In genomic region chr3:127773752-127774395, GRCh38 we compare ENCODE assay signal across 25 cellular contexts. TPM values are rescaled to one million over a fixed set of nuclear protein-coding genes. Genes with fewer than 3 reads are reported as not detected.
A peak's percentile ranks its signal among the peaks of the same experiment; 100 is the strongest.
DNase-seq lines count a peak whose midpoint lies in the region; ATAC-seq and TF ChIP-seq lines count a peak whose summit lies in the region.
"Had no signal": no experiment of that assay in that cellular context is flagged by ENCODE, and none has a peak within 500 bp of the region (broad histone marks: within the 10 kb centered on the region; RNA-seq: fewer than 3 reads in every experiment).

No MANE protein-coding gene starts in this region.

- H3K4me3 Mint-ChIP-seq in activated naive CD4-positive, alpha-beta T cell treated with anti-CD3 and anti-CD28 coated beads, Interleukin-2, amount 10 ng/mL, durations not matched to agents 7 days and 5 days, result no peak overlapping the region
- no peak overlapping the region for H3K4me3 Mint-ChIP-seq in brain
- H3K4me3 Mint-ChIP-seq: activated CD4-positive, alpha-beta T cell treated with anti-CD3 and anti-CD28 coated beads, Interleukin-2, amount 10 ng/mL, durations not matched to agents 7 days and 5 days; activated naive CD8-positive, alpha-beta T cell treated with anti-CD3 and anti-CD28 coated beads for 36 hours; activated T-helper 17 cell treated with anti-CD3 and anti-CD28 coated beads, Interleukin-2, amount 50 U/mL, for 72 hours; stimulated activated naive CD8-positive, alpha-beta T cell treated with anti-CD3 and anti-CD28 coated beads, Interleukin-15, Interleukin-2, amounts not matched to agents 100 ng/mL and 50 ng/mL, for 24 hours; type B pancreatic cell had no signal

- H3K4me1 ChIP-seq in neutrophil (ENCODE audit: control insufficient read depth in 1 of 2, insufficient read depth in 1 of 2, low read depth in 1 of 2, low read length in 1 of 2) (peaks cover 81 to 90% of the 10 kb centered on the region in 2 experiments), tibial artery (peaks cover 0 to 42% (median 21%) of the 10 kb centered on the region in 4 donors)

- H3K4me1 Mint-ChIP-seq in activated naive CD4-positive, alpha-beta T cell treated with anti-CD3 and anti-CD28 coated beads, Interleukin-2, amount 10 ng/mL, durations not matched to agents 7 days and 5 days, result no peaks in the 10 kb centered on the region
- peaks cover 31% of the 10 kb centered on the region for H3K4me1 Mint-ChIP-seq in brain
- H3K4me1 Mint-ChIP-seq: activated T-helper 17 cell treated with anti-CD3 and anti-CD28 coated beads, Interleukin-2, amount 50 U/mL, for 72 hours had no signal

- CTCF ChIA-PET in activated naive CD4-positive, alpha-beta T cell treated with anti-CD3 and anti-CD28 coated beads, Interleukin-2, amount 10 ng/mL, durations not matched to agents 7 days and 5 days (lab: Charles Lee), result no interaction called here

- peaks cover 5% of the 10 kb centered on the region for H3K9me3 Mint-ChIP-seq in activated naive CD4-positive, alpha-beta T cell treated with anti-CD3 and anti-CD28 coated beads, Interleukin-2, amount 10 ng/mL, durations not matched to agents 7 days and 5 days
- H3K9me3 Mint-ChIP-seq in brain, result peaks cover 9 to 23% (median 16%) of the 10 kb centered on the region in 5 experiments
- H3K9me3 Mint-ChIP-seq: activated T-helper 17 cell treated with anti-CD3 and anti-CD28 coated beads, Interleukin-2, amount 50 U/mL, for 72 hours had no signal

- no peak for ATAC-seq in HG03439 (IDR thresholded peaks at IDR 0.05; ENCODE audit: unreplicated experiment)
- ATAC-seq in GM21529 (IDR thresholded peaks at IDR 0.05; ENCODE audit: unreplicated experiment), result no peak
- ATAC-seq: activated T-helper 17 cell treated with anti-CD3 and anti-CD28 coated beads, Interleukin-2, amount 50 U/mL, for 72 hours; Right ventricle myocardium inferior had no signal

- H3K27me3 Mint-ChIP-seq in activated naive CD4-positive, alpha-beta T cell treated with anti-CD3 and anti-CD28 coated beads, Interleukin-2, amount 10 ng/mL, durations not matched to agents 7 days and 5 days, result peaks cover 17% of the 10 kb centered on the region
- no peaks in the 10 kb centered on the region for H3K27me3 Mint-ChIP-seq in brain
- H3K27me3 Mint-ChIP-seq: activated naive CD8-positive, alpha-beta T cell treated with anti-CD3 and anti-CD28 coated beads for 36 hours; stimulated activated naive CD8-positive, alpha-beta T cell treated with anti-CD3 and anti-CD28 coated beads, Interleukin-15, Interleukin-2, amounts not matched to agents 100 ng/mL and 50 ng/mL, for 24 hours had no signal

- H3K4me3 ChIP-seq in neutrophil (ENCODE audit: low read depth in 1 of 2, low read length in 1 of 2) (no peak overlapping the region), tibial artery (no peak overlapping the region)
- H3K4me3 ChIP-seq: ascending aorta, GM23248 had no signal

- H3K36me3 ChIP-seq in neutrophil (no peaks in the 10 kb centered on the region), tibial artery (no peaks in the 10 kb centered on the region)
- H3K36me3 ChIP-seq: ascending aorta had no signal

- no peak for DNase-seq in activated naive CD4-positive, alpha-beta T cell treated with anti-CD3 and anti-CD28 coated beads, Interleukin-2, amount 10 ng/mL, durations not matched to agents 7 days and 5 days
- DNase-seq in activated naive CD4-positive, alpha-beta T cell treated with Interleukin-2 at 50 U/mL for 16 hours, result no peak
- DNase-seq in tibial artery, result no peak
- no peak for DNase-seq in activated effector memory CD4-positive, alpha-beta T cell treated with Interleukin-2 at 50 U/mL for 16 hours
- DNase-seq: 8988T; activated CD4-positive, alpha-beta T cell treated with anti-CD3 and anti-CD28 coated beads, Interleukin-2, amount 10 ng/mL, durations not matched to agents 7 days and 5 days; activated naive CD8-positive, alpha-beta T cell treated with anti-CD3 and anti-CD28 coated beads for 36 hours; cerebellar nuclear complex; GM23248; kidney glomerular epithelial cell; NCI-H1694 treated with DMSO at 0.1 percent for 48 hours; NCI-H748 treated with DMSO at 0.1 percent for 48 hours; occipital lobe; stimulated activated CD4-positive, alpha-beta T cell treated with anti-CD3 and anti-CD28 coated beads, Interleukin-12 subunit alpha, Interleukin-12 subunit beta, amount 100 ng/mL, for 4 hours; stimulated activated CD4-positive, alpha-beta T cell treated with anti-CD3 and anti-CD28 coated beads, Interleukin-4, amount 100 ng/mL, for 4 hours; T-helper 9 cell had no signal

- intact Hi-C loops in tibial artery (cut with DNase I; ENCODE audit: low total_unique reads), result no loop called here

- H3K27ac Mint-ChIP-seq in activated naive CD4-positive, alpha-beta T cell treated with anti-CD3 and anti-CD28 coated beads, Interleukin-2, amount 10 ng/mL, durations not matched to agents 7 days and 5 days, result peak overlapping the region; percentile 62
- H3K27ac Mint-ChIP-seq in brain, result peak overlapping the region in 3 of 5 experiments; percentile 1 to 44 (median 31)
- H3K27ac Mint-ChIP-seq: activated CD4-positive, alpha-beta T cell treated with anti-CD3 and anti-CD28 coated beads, Interleukin-2, amount 10 ng/mL, durations not matched to agents 7 days and 5 days; activated naive CD8-positive, alpha-beta T cell treated with anti-CD3 and anti-CD28 coated beads for 36 hours; activated T-helper 17 cell treated with anti-CD3 and anti-CD28 coated beads, Interleukin-2, amount 50 U/mL, for 72 hours; stimulated activated naive CD8-positive, alpha-beta T cell treated with anti-CD3 and anti-CD28 coated beads, Interleukin-15, Interleukin-2, amounts not matched to agents 100 ng/mL and 50 ng/mL, for 24 hours had no signal

- H3K27me3 ChIP-seq in neutrophil (no peaks in the 10 kb centered on the region), tibial artery (no peaks in the 10 kb centered on the region)
- H3K27me3 ChIP-seq: ascending aorta had no signal

- H3K27ac ChIP-seq in neutrophil (peak overlapping the region; percentile 83), tibial artery (peak overlapping the region; percentile 67 to 83)

- H3K36me3 Mint-ChIP-seq in activated naive CD4-positive, alpha-beta T cell treated with anti-CD3 and anti-CD28 coated beads, Interleukin-2, amount 10 ng/mL, durations not matched to agents 7 days and 5 days, result no peaks in the 10 kb centered on the region
- peaks cover 6% of the 10 kb centered on the region for H3K36me3 Mint-ChIP-seq in brain
- H3K36me3 Mint-ChIP-seq: type B pancreatic cell had no signal

- no peak for TF ChIP-seq CTCF in brain (conservative IDR thresholded peaks at IDR 0.05)
- TF ChIP-seq CTCF in neutrophil (IDR thresholded peaks at IDR 0.05), result no peak
- TF ChIP-seq CTCF in tibial artery (IDR thresholded peaks at IDR 0.05), result no peak

- no peaks in the 10 kb centered on the region for H3K9me3 ChIP-seq in neutrophil
- no peaks in the 10 kb centered on the region for H3K9me3 ChIP-seq in tibial artery
- H3K9me3 ChIP-seq: ascending aorta had no signal

RNA-seq across cellular contexts. Expression of gene MGLL, which starts 48.4 kb away (rescaled TPM):
- polyA plus RNA-seq in brain (ENCODE audit: insufficient read depth, low read depth, low replicate concordance), result 58.2 TPM
